8 cellular contexts compared by ENCODE assay signal in the genomic region with DNA sequence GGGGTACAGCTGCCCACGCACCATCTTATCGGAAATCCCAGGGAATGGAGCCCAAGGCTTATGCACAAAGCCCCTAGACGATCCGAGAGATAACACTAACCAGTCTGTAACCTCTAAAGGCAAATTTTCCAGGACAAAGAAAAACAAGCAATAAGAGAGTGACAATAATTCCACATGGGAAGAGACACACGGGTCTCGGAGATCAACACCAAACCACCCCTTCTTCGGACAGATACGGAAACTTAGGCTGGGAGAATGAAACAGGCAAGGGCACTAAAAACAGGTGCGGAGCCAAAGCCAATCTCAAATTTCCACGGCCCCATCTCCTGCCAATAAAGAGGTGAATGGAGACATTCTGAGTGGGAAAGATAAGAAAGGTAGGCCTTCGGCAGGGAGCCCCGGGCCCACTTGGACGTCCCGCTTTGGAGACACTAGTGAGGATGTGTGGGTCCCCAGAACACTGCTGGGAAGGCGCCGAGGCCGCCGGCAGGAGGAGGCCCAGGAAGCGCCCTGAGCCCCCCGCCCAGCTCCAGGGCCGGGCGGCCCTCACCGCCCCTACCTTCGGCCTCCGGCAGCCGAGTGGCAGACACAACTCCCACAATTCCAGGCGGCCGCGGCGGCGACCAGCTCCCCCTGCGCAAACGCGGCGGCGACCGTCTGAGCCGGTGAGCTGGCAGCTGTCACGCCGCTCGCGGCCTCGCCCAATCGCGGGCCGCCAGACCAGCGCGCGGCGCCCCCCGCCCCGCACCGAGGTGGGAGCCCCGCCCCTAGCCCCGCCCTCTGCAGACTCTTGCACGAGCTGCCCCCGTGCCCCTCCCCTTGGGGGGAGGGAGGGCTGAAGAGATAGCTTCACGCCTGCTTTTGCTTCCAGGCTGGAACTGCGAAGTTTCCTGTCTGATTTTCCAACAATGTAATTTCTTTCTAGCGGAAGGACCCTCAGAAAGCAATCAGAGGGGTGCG. TPM values are rescaled to one million over a fixed set of nuclear protein-coding genes. Genes with fewer than 3 reads are reported as not detected.
DNase-seq lines count a peak whose midpoint lies in the region; ATAC-seq, FAIRE-seq and TF ChIP-seq lines count a peak whose summit lies in the region.

TSS of gene SIL1 (minus strand) at position 659 of the 960 bp plus-strand sequence. CDS start 70,525 bp downstream, outside the sequence.

- no peaks in the 10 kb centered on the region for H3K4me1 ChIP-seq in pancreas
- H3K4me1 ChIP-seq in thyroid gland, result peaks cover 0 to 13% of the 10 kb centered on the region in 2 donors

- H3K4me1 Mint-ChIP-seq in activated naive CD8-positive, alpha-beta T cell treated with anti-CD3 and anti-CD28 coated beads, Interleukin-2, amount 50 U/mL, for 24 hours, result peaks cover 26% of the 10 kb centered on the region

- intact Hi-C loops in Right ventricle myocardium superior (cut with DNase I) (no loop called here), pancreas (cut with DNase I) (no loop called here), thyroid gland (cut with DNase I) (no loop called here)

- 0% methylated on average over 51 to 61 of the region's 61 CpGs for WGBS in pancreas, 2 donors
- 3 to 5% methylated on average over 21 to 38 of the region's 61 CpGs for WGBS in thyroid gland, 2 donors

- peak within 1 kb of the TSS; percentile 96 for H3K27ac Mint-ChIP-seq in activated naive CD8-positive, alpha-beta T cell treated with anti-CD3 and anti-CD28 coated beads, Interleukin-2, amount 50 U/mL, for 24 hours

- H3K36me3 Mint-ChIP-seq in activated naive CD8-positive, alpha-beta T cell treated with anti-CD3 and anti-CD28 coated beads, Interleukin-2, amount 50 U/mL, for 24 hours (ENCODE audit: low read depth), result peaks cover 14% of the 10 kb centered on the region

- H3K36me3 ChIP-seq in pancreas (no peaks in the 10 kb centered on the region), thyroid gland (no peaks in the 10 kb centered on the region)

- no peaks in the 10 kb centered on the region for H3K27me3 Mint-ChIP-seq in activated naive CD8-positive, alpha-beta T cell treated with anti-CD3 and anti-CD28 coated beads, Interleukin-2, amount 50 U/mL, for 24 hours

- no peaks in the 10 kb centered on the region for H3K9me3 ChIP-seq in pancreas
- H3K9me3 ChIP-seq in thyroid gland, result no peaks in the 10 kb centered on the region

- no peaks in the 10 kb centered on the region for H3K27me3 ChIP-seq in pancreas
- no peaks in the 10 kb centered on the region for H3K27me3 ChIP-seq in thyroid gland

- peak within 1 kb of the TSS; percentile 97 for H3K4me3 Mint-ChIP-seq in activated naive CD8-positive, alpha-beta T cell treated with anti-CD3 and anti-CD28 coated beads, Interleukin-2, amount 50 U/mL, for 24 hours

- H3K4me3 ChIP-seq in pancreas (peak within 1 kb of the TSS; percentile 40 to 74 (median 56)), thyroid gland (replicated peaks in 1 of 3) (peak within 1 kb of the TSS; percentile 30 to 69 (median 57))

- TF ChIP-seq CTCF in pancreas (IDR thresholded peaks at IDR 0.05) (no peak), thyroid gland (IDR thresholded peaks at IDR 0.05) (peak in 1 of 6 experiments; percentile 20)

- peak; percentile 94 for DNase-seq in GM12891 (ENCODE audit: insufficient read length, low spot score)
- DNase-seq in NCI-H1436 (lab: John Stamatoyannopoulos, UW), result peak; percentile 92
- peak; percentile 95 for DNase-seq in SW480 (ENCODE audit: low spot score)
- peak; percentile 97 for DNase-seq in activated naive CD8-positive, alpha-beta T cell treated with anti-CD3 and anti-CD28 coated beads, Interleukin-2, amount 50 U/mL, for 24 hours
- peak; percentile 98 for DNase-seq in Right ventricle myocardium superior
- DNase-seq in pancreas, result peak; percentile 97 to 99 (median 98)
- peak; percentile 98 for DNase-seq in thyroid gland

- ATAC-seq in HG02798 (IDR thresholded peaks at IDR 0.05; ENCODE audit: poor library complexity, unreplicated experiment) (peak; percentile 99), Right ventricle myocardium superior (ENCODE audit: poor library complexity) (peak; percentile 99), pancreas (peak; percentile 96 to 99 (median 98))
- peak; percentile 99 for ATAC-seq in activated naive CD8-positive, alpha-beta T cell treated with anti-CD3 and anti-CD28 coated beads, Interleukin-2, amount 50 U/mL, for 24 hours

- H3K27ac ChIP-seq in pancreas (peak within 1 kb of the TSS; percentile 81 to 95 (median 86)), thyroid gland (peak within 1 kb of the TSS; percentile 74 to 95 (median 91))

- TF ChIP-seq POLR2A in GM12891 (IDR thresholded peaks at IDR 0.05; ENCODE audit: low read depth, low read length) (peak; percentile 87), thyroid gland (IDR thresholded peaks at IDR 0.05) (peak; percentile 64 to 92)

- no peaks in the 10 kb centered on the region for H3K9me3 Mint-ChIP-seq in activated naive CD8-positive, alpha-beta T cell treated with anti-CD3 and anti-CD28 coated beads, Interleukin-2, amount 50 U/mL, for 24 hours

- peak; percentile 99 for FAIRE-seq in GM12891 (lab: Jason Lieb, UNC)
- FAIRE-seq in pancreas (lab: Jason Lieb, UNC), result no peak

TF ChIP-seq in GM12891, 5 proteins besides CTCF, POLR2A, EP300 and RAD21:
- TF ChIP-seq TAF1 (IDR thresholded peaks at IDR 0.05; ENCODE audit: low read depth, low read length), result peak; percentile 92
- no peak for TF ChIP-seq PAX5 (IDR thresholded peaks at IDR 0.05; ENCODE audit: insufficient read depth, low read length, severe bottlenecking)
- no peak for TF ChIP-seq SPI1 (IDR thresholded peaks at IDR 0.05; ENCODE audit: low read depth, low read length)
- TF ChIP-seq POU2F2 (IDR thresholded peaks at IDR 0.05; ENCODE audit: low read depth, low read length), result no peak
- peak; percentile 89 for TF ChIP-seq POLR2AphosphoS5 (IDR thresholded peaks at IDR 0.05; ENCODE audit: low read depth, low read length)

RNA-seq across cellular contexts. Expression of gene SIL1, which starts in this region (rescaled TPM):
- polyA plus RNA-seq in GM12891 (2012; ENCODE audit: low read depth, missing spikeins), result 30.3 TPM
- total RNA-seq in Right ventricle myocardium superior (42.1 TPM), pancreas (10 to 100 TPM; 38.6 to 68.2 (median 54.6) TPM), thyroid gland (100 to 1,000 TPM in 2 of 4 donors, 10 to 100 TPM in 2; 57.5 to 103 (median 81.7) TPM)
- 100 to 1,000 TPM in 1 of 2 donors, 10 to 100 TPM in 1; 54.8 to 119 TPM for polyA plus RNA-seq in pancreas

Comparison
In these comparisons a context has a peak if more than half of its experiments do, and no peak if none do; other contexts are left out.
1. Peak in every context shown above with its lines: DNase-seq, ATAC-seq, H3K4me3 ChIP-seq and H3K27ac ChIP-seq.